ENCODE assay signal across 14 cellular contexts in genomic region chr1:173329747-173330146, GRCh38.
DNase-seq lines count a peak whose midpoint lies in the region; ATAC-seq, FAIRE-seq and TF ChIP-seq lines count a peak whose summit lies in the region.
"Had no signal": no experiment of that assay in that cellular context is flagged by ENCODE, and none has a peak within 500 bp of the region (broad histone marks: within the 10 kb centered on the region; RNA-seq: fewer than 3 reads in every experiment).

No MANE protein-coding gene starts in this region.

- no peaks in the 10 kb centered on the region for H3K36me3 ChIP-seq in fibroblast of lung (ENCODE audit: control insufficient read depth, insufficient read depth, low read length)
- H3K36me3 ChIP-seq: pancreas had no signal

- H3K9me3 ChIP-seq in A549 (no peaks in the 10 kb centered on the region), fibroblast of lung (ENCODE audit: control insufficient read depth, insufficient read depth, low read depth, low read length) (no peaks in the 10 kb centered on the region)
- H3K9me3 ChIP-seq: pancreas had no signal

- CTCF ChIA-PET in A549 (lab: Yijun Ruan, JAX) = no interaction called here

- no peaks in the 10 kb centered on the region for H3K79me2 ChIP-seq in fibroblast of lung (ENCODE audit: control insufficient read depth, insufficient read depth, low read length)

- 7% methylated on average over 1 of the region's 1 CpG for WGBS in A549 (ENCODE audit: missing lambda C conversion rate)

- no peak overlapping the region for H2AFZ ChIP-seq in fibroblast of lung (ENCODE audit: low read length)

- H3K4me1 ChIP-seq in A549 (peaks cover 26% of the 10 kb centered on the region), fibroblast of lung (ENCODE audit: control insufficient read depth, extremely low read depth, insufficient read depth, low read length) (peaks cover 9% of the 10 kb centered on the region), foreskin keratinocyte (no peaks in the 10 kb centered on the region)
- H3K4me1 ChIP-seq: pancreas had no signal

- FAIRE-seq in A549 (lab: Jason Lieb, UNC) = no peak
- FAIRE-seq in RCC 7860 (lab: Jason Lieb, UNC) = peak; percentile 62
- FAIRE-seq: pancreas had no signal

- ATAC-seq in A549 (no peak; a peak in 2 of 6 replicates), foreskin keratinocyte (no peak)

- peak overlapping the region; percentile 21 to 69 for H3K27ac ChIP-seq in A549
- no peak overlapping the region for H3K27ac ChIP-seq in fibroblast of lung (ENCODE audit: insufficient read depth, low read length)
- no peak overlapping the region for H3K27ac ChIP-seq in foreskin keratinocyte
- H3K27ac ChIP-seq: coronary artery, pancreas had no signal

- TF ChIP-seq POLR2A in A549 (IDR thresholded peaks at IDR 0.05; ENCODE audit: low read length) = no peak

- no peak overlapping the region for H3K9ac ChIP-seq in fibroblast of lung (ENCODE audit: insufficient read depth, low read length)

- DNase-seq in A549 (ENCODE audit: low read depth in 1 of 2, low spot score in 1 of 2) (peak in 1 of 2 experiments; percentile 38), HCEC 1CT (peak; percentile 83), RCC 7860 (ENCODE audit: low spot score) (peak; percentile 61), fibroblast of lung (ENCODE audit: low read depth in 2 of 2) (peak; percentile 49 to 97), midbrain (lab: John Stamatoyannopoulos, UW) (no peak), SW480 (ENCODE audit: low spot score) (no peak), foreskin keratinocyte (no peak)
- no peak for DNase-seq in central memory CD4-positive, alpha-beta T cell
- DNase-seq: activated naive CD8-positive, alpha-beta T cell treated with anti-CD3 and anti-CD28 coated beads for 36 hours; immature natural killer cell; NCI-H1048; NCI-H446 treated with DMSO at 0.1 percent for 48 hours; pancreas had no signal

- H4K20me1 ChIP-seq in fibroblast of lung (ENCODE audit: control insufficient read depth, extremely low read depth, insufficient read depth, low read length) = no peaks in the 10 kb centered on the region

- H3K4me2 ChIP-seq in A549 (peak overlapping the region; percentile 40), fibroblast of lung (ENCODE audit: extremely low read depth, insufficient read depth, low read length) (peak overlapping the region; percentile 44)

- no peak for TF ChIP-seq RAD21 in A549 (conservative IDR thresholded peaks at IDR 0.05 in 1 of 2, IDR thresholded peaks at IDR 0.05 in 1 of 2)

- H3K27me3 ChIP-seq in fibroblast of lung (ENCODE audit: control insufficient read depth, insufficient read depth, low read length) = no peaks in the 10 kb centered on the region
- H3K27me3 ChIP-seq in foreskin keratinocyte = no peaks in the 10 kb centered on the region
- H3K27me3 ChIP-seq: pancreas had no signal

- H3K4me3 ChIP-seq in A549 (no peak overlapping the region), fibroblast of lung (replicated peaks in 1 of 4; ENCODE audit: control extremely low read depth in 1 of 4, insufficient read depth in 1 of 4, low read depth in 3 of 4, low read length in 4 of 4) (no peak overlapping the region)
- H3K4me3 ChIP-seq: coronary artery, pancreas had no signal

- POLR2A ChIA-PET in A549 (lab: Yijun Ruan, JAX) = no interaction called here

- TF ChIP-seq EP300 in A549 (IDR thresholded peaks at IDR 0.05) = no peak

- TF ChIP-seq CTCF in A549 (IDR thresholded peaks at IDR 0.05) (no peak), fibroblast of lung (conservative IDR thresholded peaks at IDR 0.05 in 1 of 2, IDR thresholded peaks at IDR 0.05 in 1 of 2; ENCODE audit: low read depth in 1 of 2, low read length in 2 of 2) (no peak), foreskin keratinocyte (conservative IDR thresholded peaks at IDR 0.05) (no peak)

TF ChIP-seq in A549, 52 proteins besides CTCF, POLR2A, EP300 and RAD21:
- no peak for TF ChIP-seq SMC3 (IDR thresholded peaks at IDR 0.05)
- peak; percentile 55 for TF ChIP-seq MAFK (IDR thresholded peaks at IDR 0.05; ENCODE audit: partially characterized antibody)

Comparison
In these comparisons a context has a peak if more than half of its experiments do, and no peak if none do; other contexts are left out.
1. DNase-seq: peak in HCEC 1CT (single experiment), RCC 7860 (single experiment) and fibroblast of lung (2 of 2); none in midbrain (single experiment), SW480 (single experiment), central memory CD4-positive, alpha-beta T cell (single experiment) and foreskin keratinocyte (0 of 2).
2. H3K27ac ChIP-seq: peak in A549 (2 of 2); none in fibroblast of lung (single experiment) and foreskin keratinocyte (single experiment).